Comparison of ENCODE assay signal across 13 cellular contexts in the genomic region with DNA sequence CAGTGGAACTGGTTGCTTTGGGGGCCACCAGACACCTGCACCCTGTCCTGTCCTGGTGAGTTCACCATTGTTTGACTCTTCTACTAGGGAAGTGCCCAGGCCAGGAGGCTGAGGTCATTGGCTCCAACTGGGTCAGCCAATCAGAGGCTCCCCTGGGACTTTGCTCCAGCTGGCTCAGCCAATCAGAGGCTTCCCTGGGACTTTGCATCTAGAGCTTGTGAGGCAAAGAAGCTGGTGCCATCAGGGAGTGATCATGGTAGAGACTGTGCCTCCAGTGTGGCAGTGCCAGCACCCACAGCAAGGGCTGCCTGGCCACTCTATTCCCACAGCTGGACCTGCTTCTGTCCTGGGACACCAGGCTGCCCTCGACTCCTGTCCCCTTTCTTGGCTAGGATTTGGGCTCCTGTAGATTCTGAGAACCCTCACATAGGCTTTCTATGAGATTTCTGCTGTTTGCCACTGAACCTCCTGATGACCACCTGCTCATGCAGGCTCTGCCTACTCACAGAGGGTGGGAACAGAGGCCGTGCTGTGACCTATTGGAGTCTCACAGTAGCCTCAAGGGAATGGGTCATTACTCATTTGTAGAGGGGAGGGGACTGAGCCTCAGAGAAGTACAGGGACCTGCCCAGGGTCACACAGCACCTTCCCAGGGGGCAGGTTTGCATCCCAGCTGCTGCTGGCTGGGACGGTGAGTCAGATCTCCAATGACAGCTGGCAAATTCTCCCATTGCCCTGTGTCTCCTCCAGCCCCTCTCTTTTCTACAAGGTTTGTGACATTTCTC.
"Had no signal": no experiment of that assay in that cellular context is flagged by ENCODE, and none has a peak within 500 bp of the region (broad histone marks: within the 10 kb centered on the region; RNA-seq: fewer than 3 reads in every experiment).

No MANE protein-coding gene starts in this region.

- ATAC-seq: right cardiac atrium had no signal

- H3K4me1 Mint-ChIP-seq: naive B cell had no signal

- H3K4me3 Mint-ChIP-seq: mesothelial cell of epicardium, naive B cell had no signal

- H3K4me1 ChIP-seq: ascending aorta, suprapubic skin, upper lobe of left lung had no signal

- H3K36me3 ChIP-seq: ascending aorta, suprapubic skin, upper lobe of left lung had no signal

- DNase-seq: activated CD4-positive, alpha-beta T cell treated with anti-CD3 and anti-CD28 coated beads for 1 hour; activated CD4-positive, alpha-beta T cell treated with anti-CD3 and anti-CD28 coated beads, Interleukin-2, amount 50 U/mL, for 48 hours; activated gamma-delta T cell treated with Interleukin-2 at 50 U/mL for 16 hours; activated T-cell treated with anti-CD3 and anti-CD28 coated beads, Interleukin-2, amount 50 U/mL, for 48 hours; foreskin melanocyte; naive B cell; stimulated activated CD4-positive, alpha-beta T cell treated with anti-CD3 and anti-CD28 coated beads, Interleukin-2, amount 100 ng/mL, for 24 hours; stimulated activated naive CD4-positive, alpha-beta T cell treated with Interleukin-2 at 50 U/mL for 16 hours; upper lobe of left lung had no signal

- H3K27ac ChIP-seq: ascending aorta, suprapubic skin, upper lobe of left lung had no signal

- H3K27ac Mint-ChIP-seq: mesothelial cell of epicardium had no signal

- H3K27me3 ChIP-seq: ascending aorta, upper lobe of left lung had no signal

- H3K4me3 ChIP-seq: ascending aorta, suprapubic skin, upper lobe of left lung had no signal
